ENCODE assay signal across 1 cellular context in genomic region chr1:228827026-228827425, GRCh38.
TF ChIP-seq lines count a peak whose summit lies in the region.

No MANE protein-coding gene starts in this region.

TF ChIP-seq in GM23338, 12 proteins besides CTCF, POLR2A, EP300 and RAD21 (continued from another document):
- TF ChIP-seq ZNF462 (CRISPR knock-in tag; IDR thresholded peaks at IDR 0.05) (no peak), EZH2 (IDR thresholded peaks at IDR 0.05; ENCODE audit: low read depth, unreplicated experiment) (no peak), NANOG (IDR thresholded peaks at IDR 0.05; ENCODE audit: borderline replicate concordance) (no peak), JUNB (IDR thresholded peaks at IDR 0.05; ENCODE audit: unreplicated experiment) (no peak)
TF ChIP-seq in GM23338: peak in this region for 0.
